Comparison of ENCODE assay signal across 8 cellular contexts in genomic region chr19:36054119-36054732, GRCh38. TPM values are rescaled to one million over a fixed set of nuclear protein-coding genes. Genes with fewer than 3 reads are reported as not detected.
A peak's percentile ranks its signal among the peaks of the same experiment; 100 is the strongest.
DNase-seq lines count a peak whose midpoint lies in the region; ATAC-seq and TF ChIP-seq lines count a peak whose summit lies in the region.

A gene with protein sequence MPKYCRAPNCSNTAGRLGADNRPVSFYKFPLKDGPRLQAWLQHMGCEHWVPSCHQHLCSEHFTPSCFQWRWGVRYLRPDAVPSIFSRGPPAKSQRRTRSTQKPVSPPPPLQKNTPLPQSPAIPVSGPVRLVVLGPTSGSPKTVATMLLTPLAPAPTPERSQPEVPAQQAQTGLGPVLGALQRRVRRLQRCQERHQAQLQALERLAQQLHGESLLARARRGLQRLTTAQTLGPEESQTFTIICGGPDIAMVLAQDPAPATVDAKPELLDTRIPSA (minus strand): TSS chr19:36054285. CDS start chr19:36054217, 68 bp downstream.

- H3K9me3 Mint-ChIP-seq in activated naive CD4-positive, alpha-beta T cell treated with anti-CD3 and anti-CD28 coated beads, Interleukin-2, amount 50 U/mL, for 72 hours, result no peaks in the 10 kb centered on the region

- no peaks in the 10 kb centered on the region for H3K9me3 ChIP-seq in SK-N-MC (ENCODE audit: low read depth, low read length)
- H3K9me3 ChIP-seq in thoracic aorta, result no peaks in the 10 kb centered on the region

- H3K36me3 Mint-ChIP-seq in activated naive CD4-positive, alpha-beta T cell treated with anti-CD3 and anti-CD28 coated beads, Interleukin-2, amount 50 U/mL, for 72 hours, result peaks cover 0 to 18% of the 10 kb centered on the region in 2 donors

- peak within 1 kb of the TSS; percentile 89 for H3K9ac ChIP-seq in SK-N-MC (ENCODE audit: insufficient read length)

- H3K27ac Mint-ChIP-seq in activated naive CD4-positive, alpha-beta T cell treated with anti-CD3 and anti-CD28 coated beads, Interleukin-2, amount 50 U/mL, for 72 hours, result peak within 1 kb of the TSS; percentile 94

- peak within 1 kb of the TSS; percentile 81 for H3K4me3 ChIP-seq in NB4 (ENCODE audit: low read depth, low read length)
- H3K4me3 ChIP-seq in SK-N-MC, result peak within 1 kb of the TSS; percentile 86
- peak within 1 kb of the TSS; percentile 89 for H3K4me3 ChIP-seq in thoracic aorta

- ATAC-seq in HG02571 (IDR thresholded peaks at IDR 0.05; ENCODE audit: unreplicated experiment), result peak; percentile 73
- peak; percentile 89 to 91 for ATAC-seq in activated naive CD4-positive, alpha-beta T cell treated with anti-CD3 and anti-CD28 coated beads, Interleukin-2, amount 50 U/mL, for 72 hours
- ATAC-seq in omental fat pad (ENCODE audit: low FRiP score), result peak; percentile 99
- ATAC-seq in thoracic aorta (ENCODE audit: insufficient number of reproducible peaks, low FRiP score, low read depth), result peak; percentile 88

- POLR2A ChIA-PET in GM10248 (lab: Yijun Ruan, JAX), result interaction anchor here (0.5 to 1.2 kb wide), 3 partner anchors 42 to 353 kb away, joined by 3 to 4 read pairs (median 4); partner anchors contain the start of gene NFKBID

- TF ChIP-seq CTCF in GM10248 (IDR thresholded peaks at IDR 0.05; ENCODE audit: control extremely low read depth, extremely low read depth, low read depth, missing control alignments) (peak; percentile 30), NB4 (IDR thresholded peaks at IDR 0.05; ENCODE audit: low read depth, low read length) (no peak), omental fat pad (IDR thresholded peaks at IDR 0.05) (no peak), thoracic aorta (IDR thresholded peaks at IDR 0.05) (peak; percentile 39)

- no peaks in the 10 kb centered on the region for H3K27me3 ChIP-seq in thoracic aorta (replicated peaks; ENCODE audit: insufficient read depth)

- peak; percentile 65 for TF ChIP-seq POLR2A in NB4 (IDR thresholded peaks at IDR 0.05; ENCODE audit: extremely low read depth, insufficient read length)

- H3K27ac ChIP-seq in SK-N-MC (peak within 1 kb of the TSS; percentile 95), thoracic aorta (peak within 1 kb of the TSS; percentile 89 to 93)

- CTCF ChIA-PET in GM10248 (lab: Yijun Ruan, JAX), result interaction anchor here (0.8 to 1.0 kb wide), 3 partner anchors 18 to 40 kb away, joined by 3 to 5 read pairs (median 4); partner anchors contain the start of gene ALKBH6

- peaks cover 10 to 15% of the 10 kb centered on the region in 2 donors for H3K4me1 ChIP-seq in thoracic aorta (ENCODE audit: control insufficient read depth in 1 of 2, low read depth in 2 of 2)

- DNase-seq in GM10248 (ENCODE audit: extremely low spot score) (peak; percentile 100), NB4 (ENCODE audit: low read depth) (peak; percentile 97), SK-N-MC (ENCODE audit: low read depth, low spot score) (peak; percentile 93), glomerular visceral epithelial cell (ENCODE audit: extremely low spot score) (peak; percentile 99), omental fat pad (ENCODE audit: low spot score) (peak; percentile 99), thoracic aorta (ENCODE audit: low spot score) (peak; percentile 99)
- DNase-seq in activated naive CD4-positive, alpha-beta T cell treated with anti-CD3 and anti-CD28 coated beads, Interleukin-2, amount 50 U/mL, for 72 hours (ENCODE audit: low spot score in 2 of 2), result peak; percentile 97 to 100

- H3K36me3 ChIP-seq in SK-N-MC (ENCODE audit: insufficient read depth, low read length) (peaks cover 11% of the 10 kb centered on the region; the same call in 1 of the 2 replicates), thoracic aorta (no peaks in the 10 kb centered on the region)

RNA-seq across cellular contexts. Expression of the gene that starts here (rescaled TPM):
- 1 to 10 TPM; 3.5 to 4.1 TPM for total RNA-seq in activated naive CD4-positive, alpha-beta T cell treated with anti-CD3 and anti-CD28 coated beads, Interleukin-2, amount 50 U/mL, for 72 hours
- total RNA-seq in omental fat pad (10 to 100 TPM in 2 of 4 donors, 1 to 10 TPM in 2; 2.0 to 10.4 (median 7.6) TPM), thoracic aorta (1 to 10 TPM; 6.4 to 6.6 TPM)

Comparison
In these comparisons a context has a peak if more than half of its experiments do, and no peak if none do; other contexts are left out.
1. Peak in every context shown above with its lines: DNase-seq, ATAC-seq, H3K4me3 ChIP-seq and H3K27ac ChIP-seq.
2. CTCF ChIP-seq: peak in GM10248 (single experiment) and thoracic aorta (single experiment); none in NB4 (single experiment) and omental fat pad (0 of 3).